Comparison of ENCODE assay signal across 19 cellular contexts in the genomic region with DNA sequence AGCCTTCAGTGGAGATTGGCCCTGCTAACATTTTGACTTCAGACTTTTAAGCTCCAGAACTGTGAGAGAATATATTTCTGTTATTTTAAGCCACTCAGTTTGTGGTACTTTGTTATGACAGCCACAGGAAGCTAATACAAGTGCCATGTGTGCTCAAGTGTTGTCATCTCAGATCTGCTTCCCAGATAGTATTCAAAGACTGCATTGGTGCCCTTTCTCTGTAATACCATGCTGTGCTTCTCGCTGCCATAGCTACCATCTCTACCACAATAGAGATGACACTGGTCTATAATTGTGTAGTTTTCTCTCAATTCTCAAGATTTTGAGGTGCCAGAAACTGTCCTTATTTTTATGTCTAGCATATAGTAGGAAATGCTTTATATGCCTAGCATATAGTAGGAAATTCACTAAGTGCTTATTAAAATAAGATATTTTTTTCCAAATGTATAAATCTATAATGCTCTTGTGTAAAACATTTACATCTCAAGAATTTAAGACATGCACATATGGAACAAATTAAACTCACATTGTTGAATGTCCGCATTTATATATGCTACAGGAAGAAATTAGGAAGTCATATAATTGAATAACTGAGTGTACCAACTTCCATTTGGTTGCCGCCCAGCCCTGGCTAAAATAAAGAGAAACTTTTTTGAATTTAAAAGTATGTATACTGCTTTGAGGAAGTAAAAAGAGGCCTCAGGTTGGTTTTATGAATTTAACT.
DNase-seq lines count a peak whose midpoint lies in the region; ATAC-seq and TF ChIP-seq lines count a peak whose summit lies in the region.
"Had no signal": no experiment of that assay in that cellular context is flagged by ENCODE, and none has a peak within 500 bp of the region (broad histone marks: within the 10 kb centered on the region; RNA-seq: fewer than 3 reads in every experiment).

No MANE protein-coding gene starts in this region.

- peak; percentile 74 for ATAC-seq in SK-N-SH treated with all-trans-retinoic acid at 6 μM for 48 hours
- no peak for ATAC-seq in GM18867 (IDR thresholded peaks at IDR 0.05; ENCODE audit: unreplicated experiment)
- ATAC-seq in GM19455 (IDR thresholded peaks at IDR 0.05; ENCODE audit: unreplicated experiment), result no peak
- ATAC-seq: PC-3 had no signal

- DNase-seq in COR-L47 (lab: John Stamatoyannopoulos, UW) (peak; percentile 54), DMS153 treated with DMSO at 0.1 percent for 48 hours (lab: John Stamatoyannopoulos, UW; ENCODE audit: unreplicated experiment) (peak; percentile 58), NCI-H2029 (lab: John Stamatoyannopoulos, UW) (peak; percentile 65), OCI-M2 (lab: John Stamatoyannopoulos, UW; ENCODE audit: unreplicated experiment) (no peak)
- DNase-seq: DMS 273 treated with DMSO at 0.1 percent for 48 hours, IMR-90, Karpas-422, MG63, NCI-H1092, NCI-H187, NCI-H2171 treated with DMSO at 0.1 percent for 48 hours, NCI-H446, NCI-H526 treated with DMSO at 0.1 percent for 48 hours, PC-3, SJCRH30, SW 1271 had no signal

TF ChIP-seq in SK-N-SH treated with all-trans-retinoic acid at 6 μM for 48 hours, 23 proteins besides CTCF, POLR2A, EP300 and RAD21:
- no peak for TF ChIP-seq ZNF565 (CRISPR knock-in tag; conservative IDR thresholded peaks at IDR 0.05; ENCODE audit: low read depth)
- no peak for TF ChIP-seq ISL1 (CRISPR knock-in tag; IDR thresholded peaks at IDR 0.05)
- TF ChIP-seq TCF4 (CRISPR knock-in tag; IDR thresholded peaks at IDR 0.05; ENCODE audit: borderline replicate concordance), result 0 out of 2 replicates have a peak, but pooled peaks have one; percentile 12
- TF ChIP-seq, protein P1, sequence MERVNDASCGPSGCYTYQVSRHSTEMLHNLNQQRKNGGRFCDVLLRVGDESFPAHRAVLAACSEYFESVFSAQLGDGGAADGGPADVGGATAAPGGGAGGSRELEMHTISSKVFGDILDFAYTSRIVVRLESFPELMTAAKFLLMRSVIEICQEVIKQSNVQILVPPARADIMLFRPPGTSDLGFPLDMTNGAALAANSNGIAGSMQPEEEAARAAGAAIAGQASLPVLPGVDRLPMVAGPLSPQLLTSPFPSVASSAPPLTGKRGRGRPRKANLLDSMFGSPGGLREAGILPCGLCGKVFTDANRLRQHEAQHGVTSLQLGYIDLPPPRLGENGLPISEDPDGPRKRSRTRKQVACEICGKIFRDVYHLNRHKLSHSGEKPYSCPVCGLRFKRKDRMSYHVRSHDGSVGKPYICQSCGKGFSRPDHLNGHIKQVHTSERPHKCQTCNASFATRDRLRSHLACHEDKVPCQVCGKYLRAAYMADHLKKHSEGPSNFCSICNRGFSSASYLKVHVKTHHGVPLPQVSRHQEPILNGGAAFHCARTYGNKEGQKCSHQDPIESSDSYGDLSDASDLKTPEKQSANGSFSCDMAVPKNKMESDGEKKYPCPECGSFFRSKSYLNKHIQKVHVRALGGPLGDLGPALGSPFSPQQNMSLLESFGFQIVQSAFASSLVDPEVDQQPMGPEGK (CRISPR knock-in tag; IDR thresholded peaks at IDR 0.05; ENCODE audit: borderline replicate concordance), result no peak
- TF ChIP-seq, protein P2, sequence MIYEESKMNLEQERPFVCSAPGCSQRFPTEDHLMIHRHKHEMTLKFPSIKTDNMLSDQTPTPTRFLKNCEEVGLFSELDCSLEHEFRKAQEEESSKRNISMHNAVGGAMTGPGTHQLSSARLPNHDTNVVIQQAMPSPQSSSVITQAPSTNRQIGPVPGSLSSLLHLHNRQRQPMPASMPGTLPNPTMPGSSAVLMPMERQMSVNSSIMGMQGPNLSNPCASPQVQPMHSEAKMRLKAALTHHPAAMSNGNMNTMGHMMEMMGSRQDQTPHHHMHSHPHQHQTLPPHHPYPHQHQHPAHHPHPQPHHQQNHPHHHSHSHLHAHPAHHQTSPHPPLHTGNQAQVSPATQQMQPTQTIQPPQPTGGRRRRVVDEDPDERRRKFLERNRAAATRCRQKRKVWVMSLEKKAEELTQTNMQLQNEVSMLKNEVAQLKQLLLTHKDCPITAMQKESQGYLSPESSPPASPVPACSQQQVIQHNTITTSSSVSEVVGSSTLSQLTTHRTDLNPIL (CRISPR knock-in tag; IDR thresholded peaks at IDR 0.05; ENCODE audit: low read depth), result no peak
